In genomic region chr1:153968000-153968363, GRCh38 we compare ENCODE assay signal across 6 cellular contexts. TPM values are rescaled to one million over a fixed set of nuclear protein-coding genes. Genes with fewer than 3 reads are reported as not detected.
DNase-seq lines count a peak whose midpoint lies in the region; TF ChIP-seq lines count a peak whose summit lies in the region.

No MANE protein-coding gene starts in this region.

- no peak for TF ChIP-seq POLR2A in testis (IDR thresholded peaks at IDR 0.05)

- DNase-seq in AG04449 (ENCODE audit: low read depth, low spot score) (no peak), NCI-H2196 (lab: John Stamatoyannopoulos, UW; ENCODE audit: unreplicated experiment) (peak; percentile 51), fibroblast of pulmonary artery (ENCODE audit: low read depth) (no peak), testis (peak; percentile 58), H4 (ENCODE audit: low spot score) (no peak), Ammon's horn (ENCODE audit: low spot score) (no peak)

- H3K27me3 ChIP-seq in testis = no peaks in the 10 kb centered on the region

- H3K4me3 ChIP-seq in AG04449 (ENCODE audit: low read depth, low read length) (peak overlapping the region; percentile 73), fibroblast of pulmonary artery (replicated peaks; ENCODE audit: low read depth, low read length) (peak overlapping the region; percentile 73), testis (peak overlapping the region; percentile 61 to 66)

- CTCF ChIA-PET in AG04449 (lab: Yijun Ruan, JAX) = interaction anchor here (0.9 to 4.8 kb wide), 12 partner anchors 10 to 290 kb away, joined by 3 to 45 read pairs (median 6); partner anchors contain the start of genes DENND4B, JTB, NPR1 and RAB13

- TF ChIP-seq CTCF in AG04449 (IDR thresholded peaks at IDR 0.05; ENCODE audit: insufficient read depth, low read length, missing control alignments) (no peak), fibroblast of pulmonary artery (IDR thresholded peaks at IDR 0.05; ENCODE audit: low read length, missing control alignments) (no peak), testis (IDR thresholded peaks at IDR 0.05) (no peak)

- POLR2A ChIA-PET in AG04449 (lab: Yijun Ruan, JAX) = interaction anchor here (1.0 to 3.7 kb wide), 8 partner anchors 9 to 341 kb away, joined by 3 to 44 read pairs (median 6); partner anchors contain the start of genes CRTC2, DENND4B, JTB and RAB13

- 1 to 3% methylated on average over 8 of the region's 8 CpGs for WGBS in testis, 2 donors

- no peaks in the 10 kb centered on the region for H3K9me3 ChIP-seq in testis

- H3K4me1 ChIP-seq in testis = peaks cover 34% of the 10 kb centered on the region

- H3K36me3 ChIP-seq in testis (ENCODE audit: low read depth, missing control alignments) = no peaks in the 10 kb centered on the region

- H3K27ac ChIP-seq in testis = peak overlapping the region; percentile 80 to 94

- intact Hi-C loops in testis (cut with DNase I; ENCODE audit: low total_unique reads) = no loop called here

RNA-seq across cellular contexts. Expression of gene CREB3L4, which starts 0.3 kb away (rescaled TPM):
- total RNA-seq in testis = 10 to 100 TPM; 22.2 to 24.6 TPM
- polyA plus RNA-seq in testis (ENCODE audit: insufficient read depth, low read depth, low replicate concordance) = 15.6 TPM
- total RNA-seq in H4 (2014; rRNA removed; shearing (Covaris generic)) = 9.6 and 13.3 TPM in 2 replicates

RNA-seq across cellular contexts. Expression of gene SLC39A1, which starts 4.6 kb away (rescaled TPM):
- 10 to 100 TPM; 46.5 to 62.5 TPM for total RNA-seq in testis
- polyA plus RNA-seq in testis (ENCODE audit: insufficient read depth, low read depth, low replicate concordance) = 54.5 TPM
- 93.2 and 96.9 TPM in 2 replicates for total RNA-seq in H4 (2014; rRNA removed; shearing (Covaris generic))

RNA-seq across cellular contexts. Expression of gene JTB, which starts 9.5 kb away (rescaled TPM):
- 100 to 1,000 TPM; 159 to 212 TPM for total RNA-seq in testis
- polyA plus RNA-seq in testis (ENCODE audit: insufficient read depth, low read depth, low replicate concordance) = 78.6 TPM
- 256 and 283 TPM in 2 replicates for total RNA-seq in H4 (2014; rRNA removed; shearing (Covaris generic))

RNA-seq across cellular contexts. Expression of gene CRTC2, which starts 9.6 kb away (rescaled TPM):
- 10 to 100 TPM; 32.0 to 49.7 TPM for total RNA-seq in testis
- polyA plus RNA-seq in testis (ENCODE audit: insufficient read depth, low read depth, low replicate concordance) = 49.1 TPM
- 6.5 and 7.0 TPM in 2 replicates for total RNA-seq in H4 (2014; rRNA removed; shearing (Covaris generic))

RNA-seq across cellular contexts. Expression of gene RAB13, which starts 18.2 kb away (rescaled TPM):
- 10 to 100 TPM; 37.6 to 45.2 TPM for total RNA-seq in testis
- polyA plus RNA-seq in testis (ENCODE audit: insufficient read depth, low read depth, low replicate concordance) = 82.8 TPM
- total RNA-seq in H4 (2014; rRNA removed; shearing (Covaris generic)) = 29.2 and 36.1 TPM in 2 replicates

Comparison
In these comparisons a context has a peak if more than half of its experiments do, and no peak if none do; other contexts are left out.
1. DNase-seq: peak in NCI-H2196 (single experiment) and testis (single experiment); none in AG04449 (single experiment), fibroblast of pulmonary artery (single experiment), H4 (single experiment) and Ammon's horn (single experiment).
2. Peak in every context shown above with its lines, with median percentiles within 50 percentile points of each other: H3K4me3 ChIP-seq.